1 cellular context compared by ENCODE assay signal in the genomic region with DNA sequence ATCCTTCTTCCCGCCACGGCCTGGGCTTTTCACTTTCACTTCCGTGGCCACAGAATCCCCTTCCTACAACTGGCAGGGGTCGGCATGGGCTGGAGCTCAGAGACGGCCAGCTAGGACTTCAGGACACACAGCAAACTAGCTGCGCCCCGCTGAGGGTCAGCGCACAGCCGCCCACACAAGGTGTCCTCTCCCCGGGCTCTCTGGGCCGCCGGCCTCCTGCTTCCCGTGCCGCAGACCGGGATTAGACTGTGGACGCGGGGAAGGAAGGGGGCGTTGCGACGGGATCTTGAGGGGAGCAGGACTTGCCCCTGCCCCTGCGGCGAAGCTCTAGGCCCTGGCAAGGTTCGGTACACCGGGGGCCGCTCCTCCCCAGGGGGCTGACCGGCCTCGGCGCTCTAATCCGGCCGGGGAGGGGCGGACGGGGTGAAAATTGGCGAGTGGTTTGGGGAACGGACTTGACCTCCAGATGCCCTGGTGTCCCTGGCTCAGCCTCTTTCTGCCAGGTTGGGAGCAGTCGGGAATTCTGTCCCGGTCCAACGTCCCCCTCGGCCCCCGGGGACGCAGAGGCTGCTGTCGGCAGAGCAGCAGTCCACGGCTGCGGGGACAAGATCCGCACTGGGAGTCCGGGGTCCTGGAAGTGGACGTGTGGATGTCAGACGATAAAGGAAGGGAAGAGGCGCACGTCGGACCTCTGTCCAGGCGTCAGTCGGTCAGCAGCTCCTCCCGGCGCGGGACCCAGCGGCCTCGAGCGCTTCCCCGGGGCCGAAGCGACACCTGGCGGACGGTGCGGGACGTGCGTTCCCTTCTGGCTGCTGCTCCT.
A peak's percentile ranks its signal among the peaks of the same experiment; 100 is the strongest.
TF ChIP-seq lines count a peak whose summit lies in the region.

No MANE protein-coding gene starts in this region.

TF ChIP-seq in HepG2, 621 proteins besides CTCF, POLR2A, EP300 and RAD21 (continued from another document and continues in another):
- TF ChIP-seq, protein P1, sequence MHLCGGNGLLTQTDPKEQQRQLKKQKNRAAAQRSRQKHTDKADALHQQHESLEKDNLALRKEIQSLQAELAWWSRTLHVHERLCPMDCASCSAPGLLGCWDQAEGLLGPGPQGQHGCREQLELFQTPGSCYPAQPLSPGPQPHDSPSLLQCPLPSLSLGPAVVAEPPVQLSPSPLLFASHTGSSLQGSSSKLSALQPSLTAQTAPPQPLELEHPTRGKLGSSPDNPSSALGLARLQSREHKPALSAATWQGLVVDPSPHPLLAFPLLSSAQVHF (CRISPR knock-in tag; IDR thresholded peaks at IDR 0.05): no peak
- TF ChIP-seq ZNF383 (CRISPR knock-in tag; IDR thresholded peaks at IDR 0.05; ENCODE audit: borderline replicate concordance) (no peak), ZMAT3 (CRISPR knock-in tag; conservative IDR thresholded peaks at IDR 0.05) (no peak), MBD4 (IDR thresholded peaks at IDR 0.05; ENCODE audit: borderline replicate concordance, low read length) (no peak), ZNF34 (CRISPR knock-in tag; IDR thresholded peaks at IDR 0.05; ENCODE audit: borderline replicate concordance) (no peak), KDM5B (CRISPR knock-in tag; IDR thresholded peaks at IDR 0.05; ENCODE audit: borderline replicate concordance) (no peak; the same call in 1 of the 2 replicates), NCOA2 (CRISPR knock-in tag; IDR thresholded peaks at IDR 0.05) (no peak), TEAD2 (CRISPR knock-in tag; IDR thresholded peaks at IDR 0.05) (no peak), KLF6 (CRISPR knock-in tag; IDR thresholded peaks at IDR 0.05) (no peak), ZNF256 (CRISPR knock-in tag; conservative IDR thresholded peaks at IDR 0.05) (no peak), STAG1 (CRISPR knock-in tag; IDR thresholded peaks at IDR 0.05) (peak; percentile 93), NFIB (CRISPR knock-in tag; IDR thresholded peaks at IDR 0.05; ENCODE audit: borderline replicate concordance) (no peak), ZSCAN29 (CRISPR knock-in tag; conservative IDR thresholded peaks at IDR 0.05) (no peak), TBL1XR1 (IDR thresholded peaks at IDR 0.05; ENCODE audit: borderline replicate concordance, low read length, partially characterized antibody) (no peak), ZBTB38 (CRISPR knock-in tag; IDR thresholded peaks at IDR 0.05) (no peak), TCF12 (IDR thresholded peaks at IDR 0.05) (no peak), TCF12 (CRISPR knock-in tag; IDR thresholded peaks at IDR 0.05) (no peak), EHMT2 (IDR thresholded peaks at IDR 0.05; ENCODE audit: borderline replicate concordance, low read depth, low read length) (no peak), MED13 (CRISPR knock-in tag; IDR thresholded peaks at IDR 0.05) (no peak), ZNF879 (CRISPR knock-in tag; IDR thresholded peaks at IDR 0.05) (no peak), REXO4 (CRISPR knock-in tag; IDR thresholded peaks at IDR 0.05; ENCODE audit: borderline replicate concordance) (no peak), KLF15 (CRISPR knock-in tag; IDR thresholded peaks at IDR 0.05; ENCODE audit: borderline replicate concordance) (no peak), ZC3H13 (CRISPR knock-in tag; IDR thresholded peaks at IDR 0.05) (no peak), NFYB (CRISPR knock-in tag; IDR thresholded peaks at IDR 0.05) (no peak), ZNF225 (CRISPR knock-in tag; IDR thresholded peaks at IDR 0.05) (no peak), ATRX (CRISPR knock-in tag; IDR thresholded peaks at IDR 0.05; ENCODE audit: borderline replicate concordance) (no peak), ZNF607 (CRISPR knock-in tag; IDR thresholded peaks at IDR 0.05; ENCODE audit: borderline replicate concordance) (no peak), HDAC6 (IDR thresholded peaks at IDR 0.05; ENCODE audit: low read depth, low read length) (no peak), FOSL1 (CRISPR knock-in tag; IDR thresholded peaks at IDR 0.05; ENCODE audit: borderline replicate concordance) (no peak), SP4 (CRISPR knock-in tag; IDR thresholded peaks at IDR 0.05) (no peak), SAFB2 (CRISPR knock-in tag; IDR thresholded peaks at IDR 0.05; ENCODE audit: borderline replicate concordance, low read depth) (no peak), ZNF33A (CRISPR knock-in tag; IDR thresholded peaks at IDR 0.05; ENCODE audit: borderline replicate concordance) (no peak), DMAP1 (CRISPR knock-in tag; IDR thresholded peaks at IDR 0.05) (no peak), ZMYM3 (CRISPR knock-in tag; IDR thresholded peaks at IDR 0.05) (no peak), MTF1 (CRISPR knock-in tag; IDR thresholded peaks at IDR 0.05) (no peak), FLYWCH1 (CRISPR knock-in tag; IDR thresholded peaks at IDR 0.05) (no peak), ZNF558 (CRISPR knock-in tag; IDR thresholded peaks at IDR 0.05; ENCODE audit: borderline replicate concordance) (no peak), ZFP37 (CRISPR knock-in tag; IDR thresholded peaks at IDR 0.05; ENCODE audit: borderline replicate concordance) (no peak), KAT8 (CRISPR knock-in tag; IDR thresholded peaks at IDR 0.05) (no peak), ZNF761 (CRISPR knock-in tag; conservative IDR thresholded peaks at IDR 0.05) (no peak), EED (CRISPR knock-in tag; IDR thresholded peaks at IDR 0.05) (0 out of 2 replicates have a peak, but pooled peaks have one; percentile 33), TP53 (CRISPR knock-in tag; conservative IDR thresholded peaks at IDR 0.05) (no peak), ZKSCAN8 (CRISPR knock-in tag; IDR thresholded peaks at IDR 0.05; ENCODE audit: borderline replicate concordance) (no peak), RORA (CRISPR knock-in tag; IDR thresholded peaks at IDR 0.05) (no peak)
- TF ChIP-seq, protein P2, sequence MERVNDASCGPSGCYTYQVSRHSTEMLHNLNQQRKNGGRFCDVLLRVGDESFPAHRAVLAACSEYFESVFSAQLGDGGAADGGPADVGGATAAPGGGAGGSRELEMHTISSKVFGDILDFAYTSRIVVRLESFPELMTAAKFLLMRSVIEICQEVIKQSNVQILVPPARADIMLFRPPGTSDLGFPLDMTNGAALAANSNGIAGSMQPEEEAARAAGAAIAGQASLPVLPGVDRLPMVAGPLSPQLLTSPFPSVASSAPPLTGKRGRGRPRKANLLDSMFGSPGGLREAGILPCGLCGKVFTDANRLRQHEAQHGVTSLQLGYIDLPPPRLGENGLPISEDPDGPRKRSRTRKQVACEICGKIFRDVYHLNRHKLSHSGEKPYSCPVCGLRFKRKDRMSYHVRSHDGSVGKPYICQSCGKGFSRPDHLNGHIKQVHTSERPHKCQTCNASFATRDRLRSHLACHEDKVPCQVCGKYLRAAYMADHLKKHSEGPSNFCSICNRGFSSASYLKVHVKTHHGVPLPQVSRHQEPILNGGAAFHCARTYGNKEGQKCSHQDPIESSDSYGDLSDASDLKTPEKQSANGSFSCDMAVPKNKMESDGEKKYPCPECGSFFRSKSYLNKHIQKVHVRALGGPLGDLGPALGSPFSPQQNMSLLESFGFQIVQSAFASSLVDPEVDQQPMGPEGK (CRISPR knock-in tag; IDR thresholded peaks at IDR 0.05): peak; percentile 53; the same call in 1 of the 2 replicates
- TF ChIP-seq, protein P3, sequence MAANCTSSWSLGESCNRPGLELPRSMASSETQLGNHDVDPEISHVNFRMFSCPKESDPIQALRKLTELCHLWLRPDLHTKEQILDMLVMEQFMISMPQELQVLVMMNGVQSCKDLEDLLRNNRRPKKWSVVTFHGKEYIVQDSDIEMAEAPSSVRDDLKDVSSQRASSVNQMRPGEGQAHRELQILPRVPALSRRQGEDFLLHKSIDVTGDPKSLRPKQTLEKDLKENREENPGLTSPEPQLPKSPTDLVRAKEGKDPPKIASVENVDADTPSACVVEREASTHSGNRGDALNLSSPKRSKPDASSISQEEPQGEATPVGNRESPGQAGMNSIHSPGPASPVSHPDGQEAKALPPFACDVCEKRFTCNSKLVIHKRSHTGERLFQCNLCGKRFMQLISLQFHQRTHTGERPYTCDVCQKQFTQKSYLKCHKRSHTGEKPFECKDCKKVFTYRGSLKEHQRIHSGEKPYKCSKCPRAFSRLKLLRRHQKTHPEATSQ (CRISPR knock-in tag; IDR thresholded peaks at IDR 0.05; ENCODE audit: borderline replicate concordance): no peak
- TF ChIP-seq, protein P4, sequence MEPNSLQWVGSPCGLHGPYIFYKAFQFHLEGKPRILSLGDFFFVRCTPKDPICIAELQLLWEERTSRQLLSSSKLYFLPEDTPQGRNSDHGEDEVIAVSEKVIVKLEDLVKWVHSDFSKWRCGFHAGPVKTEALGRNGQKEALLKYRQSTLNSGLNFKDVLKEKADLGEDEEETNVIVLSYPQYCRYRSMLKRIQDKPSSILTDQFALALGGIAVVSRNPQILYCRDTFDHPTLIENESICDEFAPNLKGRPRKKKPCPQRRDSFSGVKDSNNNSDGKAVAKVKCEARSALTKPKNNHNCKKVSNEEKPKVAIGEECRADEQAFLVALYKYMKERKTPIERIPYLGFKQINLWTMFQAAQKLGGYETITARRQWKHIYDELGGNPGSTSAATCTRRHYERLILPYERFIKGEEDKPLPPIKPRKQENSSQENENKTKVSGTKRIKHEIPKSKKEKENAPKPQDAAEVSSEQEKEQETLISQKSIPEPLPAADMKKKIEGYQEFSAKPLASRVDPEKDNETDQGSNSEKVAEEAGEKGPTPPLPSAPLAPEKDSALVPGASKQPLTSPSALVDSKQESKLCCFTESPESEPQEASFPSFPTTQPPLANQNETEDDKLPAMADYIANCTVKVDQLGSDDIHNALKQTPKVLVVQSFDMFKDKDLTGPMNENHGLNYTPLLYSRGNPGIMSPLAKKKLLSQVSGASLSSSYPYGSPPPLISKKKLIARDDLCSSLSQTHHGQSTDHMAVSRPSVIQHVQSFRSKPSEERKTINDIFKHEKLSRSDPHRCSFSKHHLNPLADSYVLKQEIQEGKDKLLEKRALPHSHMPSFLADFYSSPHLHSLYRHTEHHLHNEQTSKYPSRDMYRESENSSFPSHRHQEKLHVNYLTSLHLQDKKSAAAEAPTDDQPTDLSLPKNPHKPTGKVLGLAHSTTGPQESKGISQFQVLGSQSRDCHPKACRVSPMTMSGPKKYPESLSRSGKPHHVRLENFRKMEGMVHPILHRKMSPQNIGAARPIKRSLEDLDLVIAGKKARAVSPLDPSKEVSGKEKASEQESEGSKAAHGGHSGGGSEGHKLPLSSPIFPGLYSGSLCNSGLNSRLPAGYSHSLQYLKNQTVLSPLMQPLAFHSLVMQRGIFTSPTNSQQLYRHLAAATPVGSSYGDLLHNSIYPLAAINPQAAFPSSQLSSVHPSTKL (CRISPR knock-in tag; IDR thresholded peaks at IDR 0.05): 0 out of 2 replicates have a peak, but pooled peaks have one; percentile 28
- TF ChIP-seq, protein P5, sequence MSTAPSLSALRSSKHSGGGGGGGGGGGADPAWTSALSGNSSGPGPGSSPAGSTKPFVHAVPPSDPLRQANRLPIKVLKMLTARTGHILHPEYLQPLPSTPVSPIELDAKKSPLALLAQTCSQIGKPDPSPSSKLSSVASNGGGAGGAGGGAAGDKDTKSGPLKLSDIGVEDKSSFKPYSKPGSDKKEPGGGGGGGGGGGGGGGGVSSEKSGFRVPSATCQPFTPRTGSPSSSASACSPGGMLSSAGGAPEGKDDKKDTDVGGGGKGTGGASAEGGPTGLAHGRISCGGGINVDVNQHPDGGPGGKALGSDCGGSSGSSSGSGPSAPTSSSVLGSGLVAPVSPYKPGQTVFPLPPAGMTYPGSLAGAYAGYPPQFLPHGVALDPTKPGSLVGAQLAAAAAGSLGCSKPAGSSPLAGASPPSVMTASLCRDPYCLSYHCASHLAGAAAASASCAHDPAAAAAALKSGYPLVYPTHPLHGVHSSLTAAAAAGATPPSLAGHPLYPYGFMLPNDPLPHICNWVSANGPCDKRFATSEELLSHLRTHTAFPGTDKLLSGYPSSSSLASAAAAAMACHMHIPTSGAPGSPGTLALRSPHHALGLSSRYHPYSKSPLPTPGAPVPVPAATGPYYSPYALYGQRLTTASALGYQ (CRISPR knock-in tag; IDR thresholded peaks at IDR 0.05): no peak
- TF ChIP-seq, protein P6, sequence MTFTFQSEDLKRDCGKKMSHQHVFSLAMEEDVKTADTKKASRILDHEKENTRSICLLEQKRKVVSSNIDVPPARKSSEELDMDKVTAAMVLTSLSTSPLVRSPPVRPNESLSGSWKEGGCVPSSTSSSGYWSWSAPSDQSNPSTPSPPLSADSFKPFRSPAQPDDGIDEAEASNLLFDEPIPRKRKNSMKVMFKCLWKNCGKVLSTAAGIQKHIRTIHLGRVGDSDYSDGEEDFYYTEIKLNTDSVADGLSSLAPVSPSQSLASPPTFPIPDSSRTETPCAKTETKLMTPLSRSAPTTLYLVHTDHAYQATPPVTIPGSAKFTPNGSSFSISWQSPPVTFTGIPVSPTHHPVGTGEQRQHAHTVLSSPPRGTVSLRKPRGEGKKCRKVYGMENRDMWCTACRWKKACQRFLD (CRISPR knock-in tag; IDR thresholded peaks at IDR 0.05; ENCODE audit: borderline replicate concordance): no peak
- TF ChIP-seq, protein P7, sequence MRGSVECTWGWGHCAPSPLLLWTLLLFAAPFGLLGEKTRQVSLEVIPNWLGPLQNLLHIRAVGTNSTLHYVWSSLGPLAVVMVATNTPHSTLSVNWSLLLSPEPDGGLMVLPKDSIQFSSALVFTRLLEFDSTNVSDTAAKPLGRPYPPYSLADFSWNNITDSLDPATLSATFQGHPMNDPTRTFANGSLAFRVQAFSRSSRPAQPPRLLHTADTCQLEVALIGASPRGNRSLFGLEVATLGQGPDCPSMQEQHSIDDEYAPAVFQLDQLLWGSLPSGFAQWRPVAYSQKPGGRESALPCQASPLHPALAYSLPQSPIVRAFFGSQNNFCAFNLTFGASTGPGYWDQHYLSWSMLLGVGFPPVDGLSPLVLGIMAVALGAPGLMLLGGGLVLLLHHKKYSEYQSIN (CRISPR knock-in tag; IDR thresholded peaks at IDR 0.05; ENCODE audit: borderline replicate concordance): no peak
- TF ChIP-seq, protein P8, sequence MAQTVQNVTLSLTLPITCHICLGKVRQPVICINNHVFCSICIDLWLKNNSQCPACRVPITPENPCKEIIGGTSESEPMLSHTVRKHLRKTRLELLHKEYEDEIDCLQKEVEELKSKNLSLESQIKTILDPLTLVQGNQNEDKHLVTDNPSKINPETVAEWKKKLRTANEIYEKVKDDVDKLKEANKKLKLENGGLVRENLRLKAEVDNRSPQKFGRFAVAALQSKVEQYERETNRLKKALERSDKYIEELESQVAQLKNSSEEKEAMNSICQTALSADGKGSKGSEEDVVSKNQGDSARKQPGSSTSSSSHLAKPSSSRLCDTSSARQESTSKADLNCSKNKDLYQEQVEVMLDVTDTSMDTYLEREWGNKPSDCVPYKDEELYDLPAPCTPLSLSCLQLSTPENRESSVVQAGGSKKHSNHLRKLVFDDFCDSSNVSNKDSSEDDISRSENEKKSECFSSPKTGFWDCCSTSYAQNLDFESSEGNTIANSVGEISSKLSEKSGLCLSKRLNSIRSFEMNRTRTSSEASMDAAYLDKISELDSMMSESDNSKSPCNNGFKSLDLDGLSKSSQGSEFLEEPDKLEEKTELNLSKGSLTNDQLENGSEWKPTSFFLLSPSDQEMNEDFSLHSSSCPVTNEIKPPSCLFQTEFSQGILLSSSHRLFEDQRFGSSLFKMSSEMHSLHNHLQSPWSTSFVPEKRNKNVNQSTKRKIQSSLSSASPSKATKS (CRISPR knock-in tag; IDR thresholded peaks at IDR 0.05): no peak
- TF ChIP-seq, protein P9, sequence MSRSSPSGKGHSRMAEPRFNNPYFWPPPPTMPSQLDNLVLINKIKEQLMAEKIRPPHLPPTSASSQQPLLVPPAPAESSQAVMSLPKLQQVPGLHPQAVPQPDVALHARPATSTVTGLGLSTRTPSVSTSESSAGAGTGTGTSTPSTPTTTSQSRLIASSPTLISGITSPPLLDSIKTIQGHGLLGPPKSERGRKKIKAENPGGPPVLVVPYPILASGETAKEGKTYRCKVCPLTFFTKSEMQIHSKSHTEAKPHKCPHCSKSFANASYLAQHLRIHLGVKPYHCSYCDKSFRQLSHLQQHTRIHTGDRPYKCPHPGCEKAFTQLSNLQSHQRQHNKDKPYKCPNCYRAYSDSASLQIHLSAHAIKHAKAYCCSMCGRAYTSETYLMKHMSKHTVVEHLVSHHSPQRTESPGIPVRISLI (CRISPR knock-in tag; IDR thresholded peaks at IDR 0.05; ENCODE audit: borderline replicate concordance): no peak
